Comparison of ENCODE assay signal across 26 cellular contexts in the genomic region with DNA sequence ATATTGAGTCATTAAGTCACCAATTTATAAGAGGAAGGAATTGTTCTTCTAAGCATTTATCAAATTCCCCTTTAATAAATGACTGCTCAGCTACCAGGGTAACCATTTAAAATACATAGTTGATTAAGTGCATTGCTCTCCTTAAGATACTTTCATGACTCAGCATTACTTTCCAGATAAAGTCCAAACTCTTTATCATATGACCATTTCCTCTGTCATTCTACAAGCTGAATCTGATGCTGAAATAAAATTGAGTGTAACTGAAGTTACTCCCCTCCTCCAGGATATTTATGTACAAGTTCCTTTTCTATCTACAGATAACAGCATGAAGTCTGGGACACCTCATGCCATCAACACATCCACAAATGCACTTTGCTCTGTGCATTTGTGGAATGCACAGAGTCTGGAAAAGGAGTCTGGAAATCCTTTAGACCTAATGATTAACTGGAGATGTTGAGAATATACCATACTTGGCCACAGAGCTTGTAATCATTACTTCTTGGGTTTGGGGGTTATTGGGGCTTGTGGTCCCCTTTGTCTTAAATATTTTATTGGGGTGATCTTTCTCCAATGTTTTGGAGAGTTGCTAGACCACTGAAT.
"Had no signal": no experiment of that assay in that cellular context is flagged by ENCODE, and none has a peak within 500 bp of the region (broad histone marks: within the 10 kb centered on the region; RNA-seq: fewer than 3 reads in every experiment).

No MANE protein-coding gene starts in this region.

- H3K27ac ChIP-seq: epithelial cell of prostate, esophagus squamous epithelium, left lung, lower lobe of right lung, parathyroid adenoma, prostate gland, sigmoid colon, skin epidermis, testis, tibial nerve, upper lobe of right lung had no signal

- ATAC-seq: effector memory CD8-positive, alpha-beta T cell; left lung; lower lobe of right lung; natural killer cell treated with Interleukin-12 subunit alpha and Interleukin-12 subunit beta and Interleukin-15 and Interleukin-18, amount 100 ng/mL, for 72 hours; stimulated activated naive B cell treated with anti-CD40 and anti-IgM and Interleukin-4, amounts not matched to agents 10 μg/mL and 1 μg/mL and 100 μg/mL, for 72 hours; stimulated activated naive CD8-positive, alpha-beta T cell treated with anti-CD3 and anti-CD28 coated beads, Interleukin-15, amount 100 ng/mL, for 72 hours; upper lobe of right lung had no signal

- H3K27ac Mint-ChIP-seq: dendritic cell treated with granulocyte-macrophage colony-stimulating factor and Interleukin-4, amounts not matched to agents 40 ng/mL and 50 ng/mL, for 4 days; effector memory CD8-positive, alpha-beta T cell; memory B cell; mesothelial cell of epicardium; natural killer cell treated with Interleukin-12 subunit alpha and Interleukin-12 subunit beta and Interleukin-15 and Interleukin-18, amount 100 ng/mL, for 72 hours; stimulated activated naive B cell treated with anti-CD40 and anti-IgM and Interleukin-4, amounts not matched to agents 10 μg/mL and 1 μg/mL and 100 μg/mL, for 72 hours; stimulated activated naive CD8-positive, alpha-beta T cell treated with anti-CD3 and anti-CD28 coated beads, Interleukin-15, amount 100 ng/mL, for 72 hours had no signal

- H3K9me3 Mint-ChIP-seq: effector memory CD8-positive, alpha-beta T cell had no signal

- H3K4me3 ChIP-seq: esophagus squamous epithelium, left lung, lower lobe of right lung, prostate gland, sigmoid colon, skin epidermis, testis, tibial nerve, upper lobe of right lung had no signal

- H3K4me1 ChIP-seq: esophagus squamous epithelium, left lung, lower lobe of right lung, parathyroid adenoma, prostate gland, sigmoid colon, testis, tibial nerve, upper lobe of right lung had no signal

- H3K4me3 Mint-ChIP-seq: dendritic cell treated with granulocyte-macrophage colony-stimulating factor and Interleukin-4, amounts not matched to agents 40 ng/mL and 50 ng/mL, for 4 days; effector memory CD8-positive, alpha-beta T cell; memory B cell; mesothelial cell of epicardium; natural killer cell treated with Interleukin-12 subunit alpha and Interleukin-12 subunit beta and Interleukin-15 and Interleukin-18, amount 100 ng/mL, for 72 hours; stimulated activated naive B cell treated with anti-CD40 and anti-IgM and Interleukin-4, amounts not matched to agents 10 μg/mL and 1 μg/mL and 100 μg/mL, for 72 hours; stimulated activated naive CD8-positive, alpha-beta T cell treated with anti-CD3 and anti-CD28 coated beads, Interleukin-15, amount 100 ng/mL, for 72 hours had no signal

- H3K4me1 Mint-ChIP-seq: memory B cell; mesothelial cell of epicardium; stimulated activated naive B cell treated with anti-CD40 and anti-IgM and Interleukin-4, amounts not matched to agents 10 μg/mL and 1 μg/mL and 100 μg/mL, for 72 hours; stimulated activated naive CD8-positive, alpha-beta T cell treated with anti-CD3 and anti-CD28 coated beads, Interleukin-15, amount 100 ng/mL, for 72 hours had no signal

- H3K36me3 ChIP-seq: esophagus squamous epithelium, left lung, lower lobe of right lung, prostate gland, sigmoid colon, tibial nerve, upper lobe of right lung had no signal

- H3K36me3 Mint-ChIP-seq: memory B cell; mesothelial cell of epicardium; natural killer cell treated with Interleukin-12 subunit alpha and Interleukin-12 subunit beta and Interleukin-15 and Interleukin-18, amount 100 ng/mL, for 72 hours; stimulated activated naive B cell treated with anti-CD40 and anti-IgM and Interleukin-4, amounts not matched to agents 10 μg/mL and 1 μg/mL and 100 μg/mL, for 72 hours had no signal

- DNase-seq: cerebellar nuclear complex; effector memory CD8-positive, alpha-beta T cell; esophagus squamous epithelium; foreskin fibroblast; head of caudate nucleus; hippocampal formation; left lung; lower lobe of right lung; occipital lobe; retina; sigmoid colon; stimulated activated CD4-positive, alpha-beta T cell treated with anti-CD3 and anti-CD28 coated beads, Interleukin-2, amount 100 ng/mL, for 24 hours; stimulated activated CD4-positive, alpha-beta T cell treated with anti-CD3 and anti-CD28 coated beads, Interleukin-4, amount 100 ng/mL, for 4 hours; stimulated activated naive B cell treated with anti-CD40 and anti-IgM and Interleukin-4, amounts not matched to agents 10 μg/mL and 1 μg/mL and 100 μg/mL, for 72 hours; stimulated activated naive CD8-positive, alpha-beta T cell treated with anti-CD3 and anti-CD28 coated beads, Interleukin-15, amount 100 ng/mL, for 72 hours; testis; upper lobe of right lung had no signal

- H3K9me3 ChIP-seq: esophagus squamous epithelium, left lung, lower lobe of right lung, prostate gland, sigmoid colon, testis, tibial nerve, upper lobe of right lung had no signal

- H3K27me3 ChIP-seq: esophagus squamous epithelium, left lung, sigmoid colon, testis, tibial nerve, upper lobe of right lung had no signal
